In genomic region chr2:1039549-1039948, GRCh38 we compare ENCODE assay signal across 2 cellular contexts.
TF ChIP-seq lines count a peak whose summit lies in the region.

No MANE protein-coding gene starts in this region.

TF ChIP-seq in IMR-90, 13 proteins besides CTCF, POLR2A, EP300 and RAD21 (continued from another document):
- TF ChIP-seq, protein P1, sequence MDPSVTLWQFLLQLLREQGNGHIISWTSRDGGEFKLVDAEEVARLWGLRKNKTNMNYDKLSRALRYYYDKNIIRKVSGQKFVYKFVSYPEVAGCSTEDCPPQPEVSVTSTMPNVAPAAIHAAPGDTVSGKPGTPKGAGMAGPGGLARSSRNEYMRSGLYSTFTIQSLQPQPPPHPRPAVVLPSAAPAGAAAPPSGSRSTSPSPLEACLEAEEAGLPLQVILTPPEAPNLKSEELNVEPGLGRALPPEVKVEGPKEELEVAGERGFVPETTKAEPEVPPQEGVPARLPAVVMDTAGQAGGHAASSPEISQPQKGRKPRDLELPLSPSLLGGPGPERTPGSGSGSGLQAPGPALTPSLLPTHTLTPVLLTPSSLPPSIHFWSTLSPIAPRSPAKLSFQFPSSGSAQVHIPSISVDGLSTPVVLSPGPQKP (IDR thresholded peaks at IDR 0.05; ENCODE audit: borderline replicate concordance, low read depth, low read length): no peak
- TF ChIP-seq NFE2L2 (IDR thresholded peaks at IDR 0.05; ENCODE audit: low read depth, low read length) (no peak), CHD1 (IDR thresholded peaks at IDR 0.05; ENCODE audit: low read depth, low read length) (no peak), RCOR1 (IDR thresholded peaks at IDR 0.05; ENCODE audit: insufficient replicate concordance, low read length) (no peak), MXI1 (IDR thresholded peaks at IDR 0.05; ENCODE audit: borderline replicate concordance, low read depth, low read length) (no peak), RFX5 (IDR thresholded peaks at IDR 0.05; ENCODE audit: low read depth, low read length) (no peak), MAFK (IDR thresholded peaks at IDR 0.05; ENCODE audit: low read depth, low read length) (no peak), MAZ (IDR thresholded peaks at IDR 0.05; ENCODE audit: borderline replicate concordance, low read depth, low read length) (no peak), FOS (IDR thresholded peaks at IDR 0.05; ENCODE audit: low read depth, low read length) (no peak)
- TF ChIP-seq, protein P2, sequence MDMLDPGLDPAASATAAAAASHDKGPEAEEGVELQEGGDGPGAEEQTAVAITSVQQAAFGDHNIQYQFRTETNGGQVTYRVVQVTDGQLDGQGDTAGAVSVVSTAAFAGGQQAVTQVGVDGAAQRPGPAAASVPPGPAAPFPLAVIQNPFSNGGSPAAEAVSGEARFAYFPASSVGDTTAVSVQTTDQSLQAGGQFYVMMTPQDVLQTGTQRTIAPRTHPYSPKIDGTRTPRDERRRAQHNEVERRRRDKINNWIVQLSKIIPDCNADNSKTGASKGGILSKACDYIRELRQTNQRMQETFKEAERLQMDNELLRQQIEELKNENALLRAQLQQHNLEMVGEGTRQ (IDR thresholded peaks at IDR 0.05; ENCODE audit: low read depth, low read length): no peak

TF ChIP-seq in neural cell, 6 proteins besides CTCF, POLR2A, EP300 and RAD21:
- TF ChIP-seq, protein P3, sequence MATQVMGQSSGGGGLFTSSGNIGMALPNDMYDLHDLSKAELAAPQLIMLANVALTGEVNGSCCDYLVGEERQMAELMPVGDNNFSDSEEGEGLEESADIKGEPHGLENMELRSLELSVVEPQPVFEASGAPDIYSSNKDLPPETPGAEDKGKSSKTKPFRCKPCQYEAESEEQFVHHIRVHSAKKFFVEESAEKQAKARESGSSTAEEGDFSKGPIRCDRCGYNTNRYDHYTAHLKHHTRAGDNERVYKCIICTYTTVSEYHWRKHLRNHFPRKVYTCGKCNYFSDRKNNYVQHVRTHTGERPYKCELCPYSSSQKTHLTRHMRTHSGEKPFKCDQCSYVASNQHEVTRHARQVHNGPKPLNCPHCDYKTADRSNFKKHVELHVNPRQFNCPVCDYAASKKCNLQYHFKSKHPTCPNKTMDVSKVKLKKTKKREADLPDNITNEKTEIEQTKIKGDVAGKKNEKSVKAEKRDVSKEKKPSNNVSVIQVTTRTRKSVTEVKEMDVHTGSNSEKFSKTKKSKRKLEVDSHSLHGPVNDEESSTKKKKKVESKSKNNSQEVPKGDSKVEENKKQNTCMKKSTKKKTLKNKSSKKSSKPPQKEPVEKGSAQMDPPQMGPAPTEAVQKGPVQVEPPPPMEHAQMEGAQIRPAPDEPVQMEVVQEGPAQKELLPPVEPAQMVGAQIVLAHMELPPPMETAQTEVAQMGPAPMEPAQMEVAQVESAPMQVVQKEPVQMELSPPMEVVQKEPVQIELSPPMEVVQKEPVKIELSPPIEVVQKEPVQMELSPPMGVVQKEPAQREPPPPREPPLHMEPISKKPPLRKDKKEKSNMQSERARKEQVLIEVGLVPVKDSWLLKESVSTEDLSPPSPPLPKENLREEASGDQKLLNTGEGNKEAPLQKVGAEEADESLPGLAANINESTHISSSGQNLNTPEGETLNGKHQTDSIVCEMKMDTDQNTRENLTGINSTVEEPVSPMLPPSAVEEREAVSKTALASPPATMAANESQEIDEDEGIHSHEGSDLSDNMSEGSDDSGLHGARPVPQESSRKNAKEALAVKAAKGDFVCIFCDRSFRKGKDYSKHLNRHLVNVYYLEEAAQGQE (IDR thresholded peaks at IDR 0.05; ENCODE audit: borderline replicate concordance): peak; percentile 99
- TF ChIP-seq EZH2 (IDR thresholded peaks at IDR 0.05; ENCODE audit: borderline replicate concordance, insufficient read depth, low read length, poor library complexity, severe bottlenecking): no peak
TF ChIP-seq in neural cell: peak in this region for 1.
